ENCODE assay signal across 10 cellular contexts in genomic region chr13:28533049-28533436, GRCh38. TPM values are rescaled to one million over a fixed set of nuclear protein-coding genes. Genes with fewer than 3 reads are reported as not detected.
DNase-seq lines count a peak whose midpoint lies in the region; ATAC-seq and TF ChIP-seq lines count a peak whose summit lies in the region.
"Had no signal": no experiment of that assay in that cellular context is flagged by ENCODE, and none has a peak within 500 bp of the region (broad histone marks: within the 10 kb centered on the region; RNA-seq: fewer than 3 reads in every experiment).

No MANE protein-coding gene starts in this region.

- H3K9me3 ChIP-seq in right atrium auricular region (no peaks in the 10 kb centered on the region), skeletal muscle satellite cell (replicated peaks; ENCODE audit: low read length) (no peaks in the 10 kb centered on the region)

- ATAC-seq in SK-N-SH treated with all-trans-retinoic acid at 6 μM for 48 hours: peak; percentile 10; the same call in 2 of the 3 replicates

- H3K4me1 ChIP-seq in right atrium auricular region (peaks cover 0 to 31% of the 10 kb centered on the region in 2 donors), skeletal muscle satellite cell (ENCODE audit: control insufficient read depth, insufficient read depth, low read length) (peaks cover 7% of the 10 kb centered on the region)

- H3K4me2 ChIP-seq in skeletal muscle satellite cell (ENCODE audit: low read length): peak overlapping the region; percentile 78

- H3K27ac ChIP-seq in right atrium auricular region: peak overlapping the region; percentile 62 to 70

- H3K36me3 ChIP-seq in right atrium auricular region (no peaks in the 10 kb centered on the region), skeletal muscle satellite cell (ENCODE audit: insufficient read depth, low read length) (no peaks in the 10 kb centered on the region)

- TF ChIP-seq CTCF in right atrium auricular region (IDR thresholded peaks at IDR 0.05): no peak

- no peaks in the 10 kb centered on the region for H3K27me3 ChIP-seq in right atrium auricular region
- peaks cover 35% of the 10 kb centered on the region for H3K27me3 ChIP-seq in skeletal muscle satellite cell (ENCODE audit: control insufficient read depth, insufficient read depth, low read length)

- peak overlapping the region; percentile 59 for H3K9ac ChIP-seq in skeletal muscle satellite cell (ENCODE audit: low read depth, low read length)

- peak overlapping the region; percentile 39 to 58 for H3K4me3 ChIP-seq in right atrium auricular region
- H3K4me3 ChIP-seq in skeletal muscle satellite cell (ENCODE audit: low read length): peak overlapping the region; percentile 54

- DNase-seq in DMS53 (lab: John Stamatoyannopoulos, UW): peak; percentile 46
- DNase-seq in DMS53 treated with DMSO at 0.1 percent for 48 hours (lab: John Stamatoyannopoulos, UW; ENCODE audit: unreplicated experiment): no peak
- no peak for DNase-seq in right atrium auricular region (ENCODE audit: low spot score)
- DNase-seq in stimulated activated naive CD4-positive, alpha-beta T cell treated with Interleukin-2 at 50 U/mL for 16 hours (lab: John Stamatoyannopoulos, UW): no peak
- no peak for DNase-seq in midbrain (lab: John Stamatoyannopoulos, UW)
- DNase-seq in COLO829 (ENCODE audit: low spot score): no peak
- DNase-seq: central memory CD4-positive, alpha-beta T cell; T1000 had no signal

TF ChIP-seq in SK-N-SH treated with all-trans-retinoic acid at 6 μM for 48 hours, 23 proteins besides CTCF, POLR2A, EP300 and RAD21:
- no peak for TF ChIP-seq TOX (CRISPR knock-in tag; IDR thresholded peaks at IDR 0.05; ENCODE audit: borderline replicate concordance)
- TF ChIP-seq ZNF70 (CRISPR knock-in tag; IDR thresholded peaks at IDR 0.05): no peak
- no peak for TF ChIP-seq SNAI2 (CRISPR knock-in tag; IDR thresholded peaks at IDR 0.05)
- no peak for TF ChIP-seq ZFP3 (CRISPR knock-in tag; IDR thresholded peaks at IDR 0.05)
- TF ChIP-seq, protein P1, sequence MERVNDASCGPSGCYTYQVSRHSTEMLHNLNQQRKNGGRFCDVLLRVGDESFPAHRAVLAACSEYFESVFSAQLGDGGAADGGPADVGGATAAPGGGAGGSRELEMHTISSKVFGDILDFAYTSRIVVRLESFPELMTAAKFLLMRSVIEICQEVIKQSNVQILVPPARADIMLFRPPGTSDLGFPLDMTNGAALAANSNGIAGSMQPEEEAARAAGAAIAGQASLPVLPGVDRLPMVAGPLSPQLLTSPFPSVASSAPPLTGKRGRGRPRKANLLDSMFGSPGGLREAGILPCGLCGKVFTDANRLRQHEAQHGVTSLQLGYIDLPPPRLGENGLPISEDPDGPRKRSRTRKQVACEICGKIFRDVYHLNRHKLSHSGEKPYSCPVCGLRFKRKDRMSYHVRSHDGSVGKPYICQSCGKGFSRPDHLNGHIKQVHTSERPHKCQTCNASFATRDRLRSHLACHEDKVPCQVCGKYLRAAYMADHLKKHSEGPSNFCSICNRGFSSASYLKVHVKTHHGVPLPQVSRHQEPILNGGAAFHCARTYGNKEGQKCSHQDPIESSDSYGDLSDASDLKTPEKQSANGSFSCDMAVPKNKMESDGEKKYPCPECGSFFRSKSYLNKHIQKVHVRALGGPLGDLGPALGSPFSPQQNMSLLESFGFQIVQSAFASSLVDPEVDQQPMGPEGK (CRISPR knock-in tag; IDR thresholded peaks at IDR 0.05; ENCODE audit: borderline replicate concordance): no peak
- TF ChIP-seq ZNF8 (CRISPR knock-in tag; IDR thresholded peaks at IDR 0.05): no peak
- no peak for TF ChIP-seq OSR1 (CRISPR knock-in tag; IDR thresholded peaks at IDR 0.05)
- no peak for TF ChIP-seq ESRRG (CRISPR knock-in tag; IDR thresholded peaks at IDR 0.05)
- no peak for TF ChIP-seq POU6F1 (CRISPR knock-in tag; IDR thresholded peaks at IDR 0.05; ENCODE audit: borderline replicate concordance, low read depth)
- TF ChIP-seq BACH2 (CRISPR knock-in tag; IDR thresholded peaks at IDR 0.05; ENCODE audit: borderline replicate concordance): no peak
- TF ChIP-seq RARB (CRISPR knock-in tag; IDR thresholded peaks at IDR 0.05): no peak
- no peak for TF ChIP-seq PPARA (CRISPR knock-in tag; IDR thresholded peaks at IDR 0.05; ENCODE audit: borderline replicate concordance)
- TF ChIP-seq, protein P2, sequence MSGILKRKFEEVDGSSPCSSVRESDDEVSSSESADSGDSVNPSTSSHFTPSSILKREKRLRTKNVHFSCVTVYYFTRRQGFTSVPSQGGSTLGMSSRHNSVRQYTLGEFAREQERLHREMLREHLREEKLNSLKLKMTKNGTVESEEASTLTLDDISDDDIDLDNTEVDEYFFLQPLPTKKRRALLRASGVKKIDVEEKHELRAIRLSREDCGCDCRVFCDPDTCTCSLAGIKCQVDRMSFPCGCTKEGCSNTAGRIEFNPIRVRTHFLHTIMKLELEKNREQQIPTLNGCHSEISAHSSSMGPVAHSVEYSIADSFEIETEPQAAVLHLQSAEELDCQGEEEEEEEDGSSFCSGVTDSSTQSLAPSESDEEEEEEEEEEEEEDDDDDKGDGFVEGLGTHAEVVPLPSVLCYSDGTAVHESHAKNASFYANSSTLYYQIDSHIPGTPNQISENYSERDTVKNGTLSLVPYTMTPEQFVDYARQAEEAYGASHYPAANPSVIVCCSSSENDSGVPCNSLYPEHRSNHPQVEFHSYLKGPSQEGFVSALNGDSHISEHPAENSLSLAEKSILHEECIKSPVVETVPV (CRISPR knock-in tag; IDR thresholded peaks at IDR 0.05): no peak
- TF ChIP-seq GLIS3 (CRISPR knock-in tag; IDR thresholded peaks at IDR 0.05): no peak
- TF ChIP-seq ISL1 (CRISPR knock-in tag; IDR thresholded peaks at IDR 0.05): no peak
- TF ChIP-seq TCF4 (CRISPR knock-in tag; IDR thresholded peaks at IDR 0.05; ENCODE audit: borderline replicate concordance): no peak
- TF ChIP-seq ARNTL (CRISPR knock-in tag; IDR thresholded peaks at IDR 0.05; ENCODE audit: borderline replicate concordance, low read depth): no peak
- TF ChIP-seq, protein P3, sequence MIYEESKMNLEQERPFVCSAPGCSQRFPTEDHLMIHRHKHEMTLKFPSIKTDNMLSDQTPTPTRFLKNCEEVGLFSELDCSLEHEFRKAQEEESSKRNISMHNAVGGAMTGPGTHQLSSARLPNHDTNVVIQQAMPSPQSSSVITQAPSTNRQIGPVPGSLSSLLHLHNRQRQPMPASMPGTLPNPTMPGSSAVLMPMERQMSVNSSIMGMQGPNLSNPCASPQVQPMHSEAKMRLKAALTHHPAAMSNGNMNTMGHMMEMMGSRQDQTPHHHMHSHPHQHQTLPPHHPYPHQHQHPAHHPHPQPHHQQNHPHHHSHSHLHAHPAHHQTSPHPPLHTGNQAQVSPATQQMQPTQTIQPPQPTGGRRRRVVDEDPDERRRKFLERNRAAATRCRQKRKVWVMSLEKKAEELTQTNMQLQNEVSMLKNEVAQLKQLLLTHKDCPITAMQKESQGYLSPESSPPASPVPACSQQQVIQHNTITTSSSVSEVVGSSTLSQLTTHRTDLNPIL (CRISPR knock-in tag; IDR thresholded peaks at IDR 0.05; ENCODE audit: low read depth): no peak

RNA-seq across cellular contexts. Expression of gene FLT1, which starts 38.1 kb away (rescaled TPM):
- total RNA-seq in right atrium auricular region: 10 to 100 TPM; 40.0 to 51.3 TPM
- not detected in 2 replicates for total RNA-seq in skeletal muscle satellite cell (2012; rRNA removed)
